Comparison of ENCODE assay signal across 8 cellular contexts in the genomic region with DNA sequence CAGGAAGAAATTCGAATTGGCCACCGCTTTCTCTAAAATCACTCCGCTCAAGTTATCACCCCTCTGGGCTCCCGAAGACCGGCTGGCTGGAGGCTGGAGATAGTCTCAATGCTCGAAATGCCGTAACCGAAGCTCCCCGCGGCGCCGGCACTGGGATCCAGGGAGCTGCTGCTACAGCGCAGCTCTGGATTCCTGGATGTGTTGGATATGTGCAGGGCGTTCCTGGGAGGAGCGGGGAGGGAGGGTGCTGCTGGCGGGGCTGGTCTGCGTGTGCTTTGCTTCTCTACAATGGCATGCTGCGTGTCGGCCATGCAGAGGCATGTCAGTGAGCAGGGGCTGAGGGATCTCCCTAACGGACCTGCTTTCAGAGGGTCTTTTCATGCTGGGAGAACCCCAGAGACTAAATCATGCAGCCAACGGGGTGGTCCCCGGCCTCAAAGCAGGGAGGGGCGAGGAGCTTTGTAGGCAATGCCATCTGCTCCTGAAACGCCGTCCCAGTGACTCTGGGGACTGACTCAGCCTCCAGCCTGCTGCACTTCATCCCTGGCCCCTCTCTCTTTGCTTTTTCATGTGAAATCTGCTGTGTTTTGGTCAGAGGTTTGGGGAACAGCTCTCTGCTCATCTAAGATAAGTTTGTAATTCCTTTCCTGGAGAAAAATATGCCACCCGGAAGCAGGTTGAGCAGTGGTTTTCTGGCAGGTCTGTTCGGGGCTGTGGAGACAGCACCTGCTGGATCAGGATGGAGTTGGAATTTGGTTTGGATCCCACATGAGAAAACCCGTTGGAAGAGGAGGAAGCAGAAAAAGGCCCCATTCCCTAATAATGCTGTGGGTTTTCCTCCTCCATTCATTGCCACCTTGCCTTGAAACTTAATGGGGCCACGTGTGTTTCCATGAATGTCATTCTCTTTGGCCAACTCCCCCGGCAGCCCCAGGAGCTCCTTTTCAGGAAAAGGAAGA.
A peak's percentile ranks its signal among the peaks of the same experiment; 100 is the strongest.
DNase-seq lines count a peak whose midpoint lies in the region; ATAC-seq lines count a peak whose summit lies in the region.

No MANE protein-coding gene starts in this region.

- intact Hi-C loops in left colon (cut with DNase I, micrococcal nuclease): no loop called here

- H3K4me1 Mint-ChIP-seq in stimulated activated memory B cell treated with anti-CD40 and anti-IgM and Interleukin-4, amounts not matched to agents 10 μg/mL and 1 μg/mL and 100 μg/mL, for 72 hours: peaks cover 63% of the 10 kb centered on the region

- ATAC-seq in left colon (peak; percentile 73), HG02973 (IDR thresholded peaks at IDR 0.05; ENCODE audit: unreplicated experiment) (no peak)
- peak; percentile 28 for ATAC-seq in stimulated activated memory B cell treated with anti-CD40 and anti-IgM and Interleukin-4, amounts not matched to agents 10 μg/mL and 1 μg/mL and 100 μg/mL, for 72 hours

- no peaks in the 10 kb centered on the region for H3K9me3 Mint-ChIP-seq in stimulated activated memory B cell treated with anti-CD40 and anti-IgM and Interleukin-4, amounts not matched to agents 10 μg/mL and 1 μg/mL and 100 μg/mL, for 72 hours

- H3K27me3 Mint-ChIP-seq in stimulated activated memory B cell treated with anti-CD40 and anti-IgM and Interleukin-4, amounts not matched to agents 10 μg/mL and 1 μg/mL and 100 μg/mL, for 72 hours: no peaks in the 10 kb centered on the region

- H3K4me3 Mint-ChIP-seq in stimulated activated memory B cell treated with anti-CD40 and anti-IgM and Interleukin-4, amounts not matched to agents 10 μg/mL and 1 μg/mL and 100 μg/mL, for 72 hours: peak overlapping the region; percentile 92

- peak overlapping the region; percentile 100 for H3K27ac Mint-ChIP-seq in stimulated activated memory B cell treated with anti-CD40 and anti-IgM and Interleukin-4, amounts not matched to agents 10 μg/mL and 1 μg/mL and 100 μg/mL, for 72 hours

- H3K36me3 Mint-ChIP-seq in stimulated activated memory B cell treated with anti-CD40 and anti-IgM and Interleukin-4, amounts not matched to agents 10 μg/mL and 1 μg/mL and 100 μg/mL, for 72 hours: peaks cover 51% of the 10 kb centered on the region

- DNase-seq in stimulated activated CD4-positive, alpha-beta T cell treated with anti-CD3 and anti-CD28 coated beads, Interleukin-2, amount 100 ng/mL, for 24 hours: peak; percentile 54 to 55
- no peak for DNase-seq in stimulated activated CD4-positive, alpha-beta T cell treated with anti-CD3 and anti-CD28 coated beads, Interleukin-1b, Interleukin-23, amount 100 ng/mL, for 48 hours
- peak; percentile 48 for DNase-seq in OCI-M1 (lab: John Stamatoyannopoulos, UW)
- peak; percentile 78 for DNase-seq in cerebellar cortex (ENCODE audit: low spot score)
- DNase-seq in left colon: peak; percentile 77 to 85
- DNase-seq in ureter (ENCODE audit: low spot score): no peak

Comparison
In these comparisons a context has a peak if more than half of its experiments do, and no peak if none do; other contexts are left out.
1. DNase-seq: peak in stimulated activated CD4-positive, alpha-beta T cell treated with anti-CD3 and anti-CD28 coated beads, Interleukin-2, amount 100 ng/mL, for 24 hours (2 of 2), OCI-M1 (single experiment), cerebellar cortex (single experiment) and left colon (2 of 2); none in stimulated activated CD4-positive, alpha-beta T cell treated with anti-CD3 and anti-CD28 coated beads, Interleukin-1b, Interleukin-23, amount 100 ng/mL, for 48 hours (single experiment) and ureter (single experiment).